17 cellular contexts compared by ENCODE assay signal in the genomic region with DNA sequence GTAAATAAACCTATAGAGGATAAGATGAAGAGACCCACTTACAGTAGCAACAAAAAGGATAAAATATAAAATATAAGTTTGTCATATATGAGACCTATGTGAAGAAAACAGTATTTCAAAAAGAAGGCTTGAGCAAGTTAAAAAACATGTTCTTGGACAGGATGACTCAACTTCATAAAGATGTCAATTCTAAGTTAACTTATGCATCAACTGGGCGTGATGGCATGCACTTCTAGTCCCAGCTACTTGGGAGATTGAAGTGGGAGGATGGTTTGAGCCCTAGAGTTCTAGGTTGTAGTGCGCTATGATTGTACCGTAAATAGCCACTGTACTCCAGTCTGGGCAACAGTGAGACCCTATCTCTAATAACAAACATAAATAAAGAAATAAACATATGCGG.
"Had no signal": no experiment of that assay in that cellular context is flagged by ENCODE, and none has a peak within 500 bp of the region (broad histone marks: within the 10 kb centered on the region; RNA-seq: fewer than 3 reads in every experiment).

No MANE protein-coding gene starts in this region.

- H3K4me3 ChIP-seq: right atrium auricular region, smooth muscle cell, transverse colon had no signal

- DNase-seq: activated CD4-positive, alpha-beta T cell treated with anti-CD3 and anti-CD28 coated beads for 1 hour; activated CD4-positive, alpha-beta T cell treated with anti-CD3 and anti-CD28 coated beads, Interleukin-2, amount 50 U/mL, for 4 hours; activated naive CD4-positive, alpha-beta T cell; activated T-cell treated with anti-CD3 and anti-CD28 coated beads for 4 hours; dermis blood vessel endothelial cell; effector memory CD8-positive, alpha-beta T cell; hippocampal formation; kidney glomerular epithelial cell; nucleus accumbens; stimulated activated CD4-positive, alpha-beta T cell treated with anti-CD3 and anti-CD28 coated beads, Interleukin-4, amount 100 ng/mL, for 4 hours; stimulated activated CD8-positive, alpha-beta memory T cell treated with anti-CD3 and anti-CD28 coated beads, Interleukin-4, amount 100 ng/mL, for 48 hours; stimulated activated naive CD8-positive, alpha-beta T cell treated with anti-CD3 and anti-CD28 coated beads, Interleukin-15, Interleukin-2, amounts not matched to agents 100 U/mL and 50 U/mL, for 24 hours; T-cell; T1000; transverse colon had no signal

- H3K27ac ChIP-seq: right atrium auricular region, transverse colon had no signal

- H3K4me1 ChIP-seq: right atrium auricular region had no signal

- H3K27me3 ChIP-seq: right atrium auricular region, transverse colon had no signal

- H3K4me2 ChIP-seq: smooth muscle cell had no signal

- H3K9me3 ChIP-seq: right atrium auricular region, transverse colon had no signal
